ENCODE assay signal across 22 cellular contexts in the genomic region with DNA sequence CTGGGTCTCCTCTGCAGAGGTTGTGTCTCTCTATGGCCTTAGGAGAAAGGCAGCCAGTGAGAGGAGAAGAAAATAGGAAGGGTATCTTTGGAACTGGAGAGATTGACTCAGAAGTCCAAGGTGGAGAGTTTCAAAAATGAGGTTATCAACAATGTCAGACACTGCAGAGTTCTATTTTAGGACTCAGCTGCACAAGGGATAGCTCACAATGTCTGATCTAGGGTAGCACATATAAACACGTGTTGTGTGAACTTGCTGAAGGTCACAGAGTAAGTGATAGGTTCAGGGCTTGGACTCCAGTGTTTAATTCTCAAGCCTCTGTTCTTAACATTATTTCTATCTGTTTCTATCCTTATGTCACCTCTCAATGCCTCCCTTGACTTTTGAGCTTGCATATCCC.
"Had no signal": no experiment of that assay in that cellular context is flagged by ENCODE, and none has a peak within 500 bp of the region (broad histone marks: within the 10 kb centered on the region; RNA-seq: fewer than 3 reads in every experiment).

No MANE protein-coding gene starts in this region.

- H3K9ac ChIP-seq: parathyroid adenoma had no signal

- ATAC-seq: esophagus mucosa, left lobe of liver had no signal

- H3K4me1 ChIP-seq: parathyroid adenoma, prostate gland, sigmoid colon, stomach, transverse colon had no signal

- H3K4me3 Mint-ChIP-seq: central memory CD8-positive, alpha-beta T cell; naive B cell; nephron had no signal

- H3K4me3 ChIP-seq: hepatocyte, lung, prostate gland, sigmoid colon, stomach, thoracic aorta, transverse colon had no signal

- H2AFZ ChIP-seq: hepatocyte, parathyroid adenoma had no signal

- H3K27me3 Mint-ChIP-seq: central memory CD8-positive, alpha-beta T cell had no signal

- H3K36me3 Mint-ChIP-seq: naive B cell had no signal

- H3K27me3 ChIP-seq: hepatocyte, sigmoid colon, stomach, transverse colon had no signal

- H3K27ac ChIP-seq: hepatocyte, parathyroid adenoma, prostate gland, sigmoid colon, stomach, thoracic aorta, transverse colon had no signal

- H3K9me3 ChIP-seq: prostate gland, sigmoid colon, stomach, thoracic aorta, transverse colon had no signal

- H3K79me2 ChIP-seq: hepatocyte, parathyroid adenoma had no signal

- H3K36me3 ChIP-seq: prostate gland, sigmoid colon, stomach, thoracic aorta, transverse colon had no signal

- DNase-seq: effector memory CD4-positive, alpha-beta T cell; glutamatergic neuron; kidney glomerular epithelial cell; mesenchymal stem cell; naive B cell; retina; sigmoid colon; small intestine; stimulated activated CD4-positive, alpha-beta T cell treated with anti-CD3 and anti-CD28 coated beads, Interleukin-12 subunit alpha, Interleukin-12 subunit beta, amount 100 ng/mL, for 4 hours; stimulated activated naive CD4-positive, alpha-beta T cell; stomach; substantia nigra; transverse colon had no signal

- H3K27ac Mint-ChIP-seq: naive B cell, nephron had no signal

- H3K4me1 Mint-ChIP-seq: central memory CD8-positive, alpha-beta T cell; naive B cell; nephron had no signal

- H3K4me2 ChIP-seq: hepatocyte had no signal
